8 cellular contexts compared by ENCODE assay signal in genomic region chr9:87725900-87726709, GRCh38. TPM values are rescaled to one million over a fixed set of nuclear protein-coding genes. Genes with fewer than 3 reads are reported as not detected.
A peak's percentile ranks its signal among the peaks of the same experiment; 100 is the strongest.
DNase-seq lines count a peak whose midpoint lies in the region; ATAC-seq and TF ChIP-seq lines count a peak whose summit lies in the region.

Gene CTSL, plus strand, starts transcription at chr9:87726119. Its CDS starts 1,485 bp downstream, at chr9:87727604.

- H3K9me3 ChIP-seq in mesenchymal stem cell (ENCODE audit: control insufficient read depth, low read length) = no peaks in the 10 kb centered on the region

- H3K79me1 ChIP-seq in mesenchymal stem cell (replicated peaks; ENCODE audit: low read length, poor library complexity, severe bottlenecking) = peaks cover 24% of the 10 kb centered on the region

- peak within 1 kb of the TSS; percentile 75 to 85 for H3K23ac ChIP-seq in mesenchymal stem cell (ENCODE audit: low read length in 2 of 2)

- ATAC-seq in GM18861 (IDR thresholded peaks at IDR 0.05; ENCODE audit: unreplicated experiment) = no peak

- H2BK120ac ChIP-seq in mesenchymal stem cell (ENCODE audit: low read depth, low read length) = peak within 1 kb of the TSS; percentile 83

- H2AFZ ChIP-seq in mesenchymal stem cell (ENCODE audit: low read depth, low read length) = peak within 1 kb of the TSS; percentile 93

- peak within 1 kb of the TSS; percentile 87 for H2BK5ac ChIP-seq in mesenchymal stem cell (ENCODE audit: low read depth, low read length, poor library complexity, severe bottlenecking)

- H3K27ac ChIP-seq in mesenchymal stem cell (ENCODE audit: low read length, poor library complexity, severe bottlenecking) = peak within 1 kb of the TSS; percentile 88

- peak within 1 kb of the TSS; percentile 54 for H2AK5ac ChIP-seq in mesenchymal stem cell (ENCODE audit: low read length, severe bottlenecking)

- H4K91ac ChIP-seq in mesenchymal stem cell (ENCODE audit: low read length) = peak within 1 kb of the TSS; percentile 99

- peak within 1 kb of the TSS; percentile 80 to 98 for H3K14ac ChIP-seq in mesenchymal stem cell (ENCODE audit: low read length in 2 of 2)

- peak within 1 kb of the TSS; percentile 98 for H4K8ac ChIP-seq in mesenchymal stem cell (ENCODE audit: low read length)

- H3K18ac ChIP-seq in mesenchymal stem cell (ENCODE audit: low read depth in 1 of 2, low read length in 2 of 2) = peak within 1 kb of the TSS; percentile 96 to 99

- peak within 1 kb of the TSS; percentile 80 for H3K4me2 ChIP-seq in mesenchymal stem cell (ENCODE audit: low read length, poor library complexity, severe bottlenecking)

- peaks cover 13 to 42% of the 10 kb centered on the region in 2 experiments for H3K36me3 ChIP-seq in mesenchymal stem cell (ENCODE audit: control insufficient read depth in 1 of 2, insufficient read depth in 2 of 2, low read depth in 1 of 2, low read length in 2 of 2)

- peak within 1 kb of the TSS; percentile 77 for H2BK15ac ChIP-seq in mesenchymal stem cell (ENCODE audit: low read depth, poor library complexity, severe bottlenecking)

- H3K4me3 ChIP-seq in epithelial cell of esophagus (ENCODE audit: low read length) (peak within 1 kb of the TSS; percentile 73), mesenchymal stem cell (ENCODE audit: insufficient read depth in 1 of 2, low read depth in 1 of 2, low read length in 2 of 2) (peak within 1 kb of the TSS; percentile 85 to 93)

- H3K27me3 ChIP-seq in mesenchymal stem cell (ENCODE audit: control insufficient read depth in 1 of 2, insufficient read depth in 1 of 2, low read length in 2 of 2) = no peaks in the 10 kb centered on the region

- peak; percentile 4 for DNase-seq in SKM-1 treated with dmso at 0.1 percent for 144 hours (lab: John Stamatoyannopoulos, UW; ENCODE audit: unreplicated experiment)
- DNase-seq in SKM-1 (lab: John Stamatoyannopoulos, UW; ENCODE audit: unreplicated experiment) = no peak
- peak; percentile 49 for DNase-seq in NCI-H82 treated with DMSO at 0.1 percent for 48 hours (lab: John Stamatoyannopoulos, UW; ENCODE audit: unreplicated experiment)
- peak; percentile 54 for DNase-seq in activated T-cell treated with anti-CD3 and anti-CD28 coated beads for 48 hours (ENCODE audit: low read depth)
- DNase-seq in epithelial cell of esophagus (ENCODE audit: low read depth) = peak; percentile 79
- DNase-seq in mesenchymal stem cell = peak; percentile 91
- DNase-seq in stimulated activated CD4-positive, alpha-beta T cell treated with anti-CD3 and anti-CD28 coated beads, TNF-alpha, amount 100 ng/mL, for 1 hour (ENCODE audit: low read depth in 3 of 3, low spot score in 1 of 3) = peak; percentile 21 to 48 (median 46)

- peak within 1 kb of the TSS; percentile 90 to 96 for H2BK12ac ChIP-seq in mesenchymal stem cell (ENCODE audit: low read length in 2 of 2)

- 1% methylated on average over 67 of the region's 67 CpGs for WGBS in mesenchymal stem cell

- peak within 1 kb of the TSS; percentile 98 for H3K9ac ChIP-seq in mesenchymal stem cell (ENCODE audit: low read length)

- peak; percentile 33 for TF ChIP-seq CTCF in epithelial cell of esophagus (IDR thresholded peaks at IDR 0.05; ENCODE audit: insufficient read depth, low read depth, low read length, missing control alignments)

- H3K4ac ChIP-seq in mesenchymal stem cell (ENCODE audit: low read depth in 1 of 2, low read length in 2 of 2) = peak within 1 kb of the TSS; percentile 96 to 99

- H3K4me1 ChIP-seq in mesenchymal stem cell (ENCODE audit: control insufficient read depth, insufficient read depth, low read depth, low read length) = peaks cover 13% of the 10 kb centered on the region

RNA-seq across cellular contexts. Expression of gene CTSL, which starts in this region (rescaled TPM):
- 288 TPM for polyA plus RNA-seq in mesenchymal stem cell (2013, experiment 1 of 2)
- 307 TPM for polyA plus RNA-seq in mesenchymal stem cell (2013, experiment 2 of 2)
